In genomic region chr22:43955040-43955882, GRCh38 we compare ENCODE assay signal across 1 cellular context.
TF ChIP-seq lines count a peak whose summit lies in the region.

Gene SAMM50 (plus strand): TSS chr22:43955442. CDS start chr22:43955578, 136 bp downstream.

TF ChIP-seq in H1, 55 proteins besides CTCF, POLR2A, EP300 and RAD21:
- TF ChIP-seq KDM4A (IDR thresholded peaks at IDR 0.05; ENCODE audit: low read depth, low read length, severe bottlenecking) (peak; percentile 68), SIN3A (conservative IDR thresholded peaks at IDR 0.05 in 1 of 2, IDR thresholded peaks at IDR 0.05 in 1 of 2; ENCODE audit: low read depth in 1 of 2, low read length in 2 of 2) (peak; percentile 43 to 70; a peak in 2 of 4 replicates), MAX (IDR thresholded peaks at IDR 0.05) (peak; percentile 44; the same call in 1 of the 2 replicates), TBP (IDR thresholded peaks at IDR 0.05; ENCODE audit: low read depth, low read length) (peak; percentile 57; the same call in 1 of the 2 replicates), KDM5A (IDR thresholded peaks at IDR 0.05; ENCODE audit: low read length) (peak; percentile 77), SAP30 (IDR thresholded peaks at IDR 0.05; ENCODE audit: insufficient read depth, insufficient replicate concordance, low read length) (peak; percentile 33), BCL11A (IDR thresholded peaks at IDR 0.05; ENCODE audit: low read depth in 2 of 2, low read length in 2 of 2) (no peak), TAF1 (IDR thresholded peaks at IDR 0.05; ENCODE audit: low read depth, low read length) (peak; percentile 70; the same call in 1 of the 2 replicates), YY1 (IDR thresholded peaks at IDR 0.05; ENCODE audit: low read depth, low read length) (peak; percentile 96), ASH2L (IDR thresholded peaks at IDR 0.05; ENCODE audit: low read length) (peak; percentile 90), TAF7 (optimal IDR thresholded peaks at IDR 0.05; ENCODE audit: borderline replicate concordance, low read depth, low read length) (peak; percentile 18), RBBP5 (IDR thresholded peaks at IDR 0.05; ENCODE audit: borderline replicate concordance, low read depth, low read length) (no peak; the same call in 1 of the 2 replicates), KDM1A (IDR thresholded peaks at IDR 0.05; ENCODE audit: borderline replicate concordance, low read length) (no peak), CREB1 (IDR thresholded peaks at IDR 0.05) (no peak), GTF2F1 (IDR thresholded peaks at IDR 0.05; ENCODE audit: borderline replicate concordance, low read depth, low read length) (no peak), BACH1 (IDR thresholded peaks at IDR 0.05; ENCODE audit: low read length) (0 out of 2 replicates have a peak, but pooled peaks have one; percentile 18), SP4 (IDR thresholded peaks at IDR 0.05; ENCODE audit: low read length) (0 out of 2 replicates have a peak, but pooled peaks have one; percentile 14), EGR1 (IDR thresholded peaks at IDR 0.05; ENCODE audit: borderline replicate concordance, low read depth, low read length) (no peak), POLR2AphosphoS5 (IDR thresholded peaks at IDR 0.05; ENCODE audit: low read depth, low read length) (no peak), PHF8 (conservative IDR thresholded peaks at IDR 0.05; ENCODE audit: low read depth, low read length) (peak; percentile 70; the same call in 1 of the 2 replicates), RFX5 (IDR thresholded peaks at IDR 0.05; ENCODE audit: borderline replicate concordance, low read depth, low read length) (no peak)
- TF ChIP-seq, protein P1, sequence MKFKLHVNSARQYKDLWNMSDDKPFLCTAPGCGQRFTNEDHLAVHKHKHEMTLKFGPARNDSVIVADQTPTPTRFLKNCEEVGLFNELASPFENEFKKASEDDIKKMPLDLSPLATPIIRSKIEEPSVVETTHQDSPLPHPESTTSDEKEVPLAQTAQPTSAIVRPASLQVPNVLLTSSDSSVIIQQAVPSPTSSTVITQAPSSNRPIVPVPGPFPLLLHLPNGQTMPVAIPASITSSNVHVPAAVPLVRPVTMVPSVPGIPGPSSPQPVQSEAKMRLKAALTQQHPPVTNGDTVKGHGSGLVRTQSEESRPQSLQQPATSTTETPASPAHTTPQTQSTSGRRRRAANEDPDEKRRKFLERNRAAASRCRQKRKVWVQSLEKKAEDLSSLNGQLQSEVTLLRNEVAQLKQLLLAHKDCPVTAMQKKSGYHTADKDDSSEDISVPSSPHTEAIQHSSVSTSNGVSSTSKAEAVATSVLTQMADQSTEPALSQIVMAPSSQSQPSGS (IDR thresholded peaks at IDR 0.05; ENCODE audit: low read length), result no peak
- TF ChIP-seq, protein P2, sequence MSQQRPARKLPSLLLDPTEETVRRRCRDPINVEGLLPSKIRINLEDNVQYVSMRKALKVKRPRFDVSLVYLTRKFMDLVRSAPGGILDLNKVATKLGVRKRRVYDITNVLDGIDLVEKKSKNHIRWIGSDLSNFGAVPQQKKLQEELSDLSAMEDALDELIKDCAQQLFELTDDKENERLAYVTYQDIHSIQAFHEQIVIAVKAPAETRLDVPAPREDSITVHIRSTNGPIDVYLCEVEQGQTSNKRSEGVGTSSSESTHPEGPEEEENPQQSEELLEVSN (IDR thresholded peaks at IDR 0.05), result peak; percentile 57
TF ChIP-seq in H1: peak in this region for 14.
